Comparison of ENCODE assay signal across 1 cellular context in genomic region chr3:114496874-114497273, GRCh38.
TF ChIP-seq lines count a peak whose summit lies in the region.

No MANE protein-coding gene starts in this region.

TF ChIP-seq in HCT116, 20 proteins besides CTCF, POLR2A, EP300 and RAD21:
- TF ChIP-seq YY1 (IDR thresholded peaks at IDR 0.05; ENCODE audit: extremely low read depth, insufficient replicate concordance, low read depth, low read length), result no peak
- no peak for TF ChIP-seq FOSL1 (IDR thresholded peaks at IDR 0.05; ENCODE audit: low read depth)
- TF ChIP-seq EZH2 (IDR thresholded peaks at IDR 0.05), result no peak
- no peak for TF ChIP-seq EZH2phosphoT487 (IDR thresholded peaks at IDR 0.05; ENCODE audit: borderline replicate concordance)
- TF ChIP-seq CEBPB (IDR thresholded peaks at IDR 0.05; ENCODE audit: low read depth), result peak; percentile 74
